9 cellular contexts compared by ENCODE assay signal in genomic region chr9:94002316-94003140, GRCh38.
A peak's percentile ranks its signal among the peaks of the same experiment; 100 is the strongest.
DNase-seq lines count a peak whose midpoint lies in the region; ATAC-seq and TF ChIP-seq lines count a peak whose summit lies in the region.
"Had no signal": no experiment of that assay in that cellular context is flagged by ENCODE, and none has a peak within 500 bp of the region (broad histone marks: within the 10 kb centered on the region; RNA-seq: fewer than 3 reads in every experiment).

No MANE protein-coding gene starts in this region.

- no peak overlapping the region for H3K4me3 ChIP-seq in GM12864 (ENCODE audit: low read depth, low read length)
- no peak overlapping the region for H3K4me3 ChIP-seq in fibroblast of pulmonary artery (replicated peaks; ENCODE audit: low read depth, low read length)

- ATAC-seq in GM19351 (IDR thresholded peaks at IDR 0.05; ENCODE audit: unreplicated experiment): no peak

- DNase-seq in AG08395 (ENCODE audit: low spot score) (peak; percentile 21), GM12864 (ENCODE audit: low read depth) (peak; percentile 18), NCI-H146 (lab: John Stamatoyannopoulos, UW) (peak; percentile 63), SKM-1 (lab: John Stamatoyannopoulos, UW; ENCODE audit: unreplicated experiment) (peak; percentile 31), fibroblast of pulmonary artery (ENCODE audit: low read depth) (peak; percentile 71), retina (peak; percentile 54), amniotic stem cell (lab: John Stamatoyannopoulos, UW) (no peak)
- DNase-seq: stimulated activated naive B cell treated with anti-CD40 and anti-IgM and Interleukin-4, amounts not matched to agents 10 μg/mL and 1 μg/mL and 100 μg/mL, for 72 hours had no signal

- TF ChIP-seq CTCF in GM12864 (IDR thresholded peaks at IDR 0.05; ENCODE audit: low read depth, low read length, missing control alignments): peak; percentile 81
- TF ChIP-seq CTCF in fibroblast of pulmonary artery (IDR thresholded peaks at IDR 0.05; ENCODE audit: low read length, missing control alignments): peak; percentile 73
